Comparison of ENCODE assay signal across 1 cellular context in genomic region chr22:26360169-26360885, GRCh38.
A peak's percentile ranks its signal among the peaks of the same experiment; 100 is the strongest.
TF ChIP-seq lines count a peak whose summit lies in the region.

No MANE protein-coding gene starts in this region.

TF ChIP-seq in H1, 55 proteins besides CTCF, POLR2A, EP300 and RAD21 (continued from another document):
- TF ChIP-seq POLR2AphosphoS5 (IDR thresholded peaks at IDR 0.05; ENCODE audit: low read depth, low read length) (0 out of 2 replicates have a peak, but pooled peaks have one; percentile 42), TAF1 (IDR thresholded peaks at IDR 0.05; ENCODE audit: low read depth, low read length) (peak; percentile 62)
